8 cellular contexts compared by ENCODE assay signal in the genomic region with DNA sequence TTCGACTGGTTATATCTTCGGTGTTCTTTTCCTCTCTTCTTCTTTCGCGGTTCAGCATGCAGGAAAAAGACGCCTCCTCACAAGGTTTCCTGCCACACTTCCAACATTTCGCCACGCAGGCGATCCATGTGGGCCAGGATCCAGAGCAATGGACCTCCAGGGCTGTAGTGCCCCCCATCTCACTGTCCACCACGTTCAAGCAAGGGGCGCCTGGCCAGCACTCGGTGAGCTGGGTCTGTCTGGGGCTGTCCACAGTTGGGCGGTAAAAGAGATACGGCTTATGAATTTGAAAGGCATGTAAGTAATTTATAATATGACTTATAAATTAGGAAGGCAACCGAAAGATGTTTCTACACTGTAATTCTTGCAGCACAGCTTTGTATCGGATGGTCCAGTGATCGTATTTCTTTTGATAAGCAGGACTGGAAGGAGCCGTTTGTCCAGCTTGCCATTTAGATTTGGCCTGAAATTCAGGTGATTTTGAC. TPM values are rescaled to one million over a fixed set of nuclear protein-coding genes. Genes with fewer than 3 reads are reported as not detected.
DNase-seq lines count a peak whose midpoint lies in the region; ATAC-seq and TF ChIP-seq lines count a peak whose summit lies in the region.

No MANE protein-coding gene starts in this region.

- H3K9ac ChIP-seq in colonic mucosa (ENCODE audit: low read depth in 2 of 2, low read length in 2 of 2) (peak overlapping the region; percentile 75 to 85), mesendoderm (ENCODE audit: low read length) (peak overlapping the region; percentile 75)

- peak overlapping the region; percentile 90 for H3K56ac ChIP-seq in mesendoderm (ENCODE audit: low read length)

- no peaks in the 10 kb centered on the region for H3K27me3 ChIP-seq in colonic mucosa
- no peaks in the 10 kb centered on the region for H3K27me3 ChIP-seq in mesendoderm (ENCODE audit: insufficient read depth, low read length, poor library complexity)

- H3K79me1 ChIP-seq in mesendoderm (ENCODE audit: low read length), result peaks cover 1% of the 10 kb centered on the region

- peak overlapping the region; percentile 53 for H3K4me2 ChIP-seq in mesendoderm (ENCODE audit: low read length)

- no peak for ATAC-seq in HG03521 (IDR thresholded peaks at IDR 0.05; ENCODE audit: unreplicated experiment)

- DNase-seq in T-helper 2 cell treated with Interferon-gamma antibody and Interleukin-4, amounts not matched to agents 5 μg/mL and 100 μg/mL, for 36 hours (ENCODE audit: low spot score), result no peak
- DNase-seq in T-helper 2 cell (no peak), LNCaP clone FGC (ENCODE audit: low read depth) (no peak), colonic mucosa (no peak), mesendoderm (no peak), NCI-H2107 (lab: John Stamatoyannopoulos, UW) (no peak)

- peaks cover 2% of the 10 kb centered on the region for H3K36me3 Mint-ChIP-seq in T-helper 2 cell treated with Interferon-gamma antibody and Interleukin-4, amounts not matched to agents 5 μg/mL and 100 μg/mL, for 36 hours (ENCODE audit: low read depth)

- H3K4ac ChIP-seq in mesendoderm (ENCODE audit: low read depth, low read length), result no peak overlapping the region

- H3K4me3 ChIP-seq in LNCaP clone FGC (ENCODE audit: low read depth, low read length) (peak overlapping the region; percentile 95), colonic mucosa (peak overlapping the region; percentile 74), mesendoderm (ENCODE audit: low read length) (peak overlapping the region; percentile 72), urinary bladder (ENCODE audit: low read depth, low read length) (peak overlapping the region; percentile 70)

- H3K18ac ChIP-seq in mesendoderm (ENCODE audit: low read length), result peak overlapping the region; percentile 1

- peak overlapping the region; percentile 90 for H3K27ac ChIP-seq in colonic mucosa
- H3K27ac ChIP-seq in mesendoderm (ENCODE audit: low read depth, low read length), result peak overlapping the region; percentile 14
- peak overlapping the region; percentile 79 for H3K27ac ChIP-seq in urinary bladder (ENCODE audit: low read depth)

- H2AK5ac ChIP-seq in mesendoderm (ENCODE audit: low read length), result no peak overlapping the region

- peaks cover 4% of the 10 kb centered on the region for H3K27me3 Mint-ChIP-seq in T-helper 2 cell treated with Interferon-gamma antibody and Interleukin-4, amounts not matched to agents 5 μg/mL and 100 μg/mL, for 36 hours (ENCODE audit: low read depth)

- H3K9me3 ChIP-seq in colonic mucosa, result no peaks in the 10 kb centered on the region

- no peak overlapping the region for H2BK120ac ChIP-seq in mesendoderm (ENCODE audit: low read depth, low read length)

- intact Hi-C loops in colonic mucosa (cut with DNase I), result loop anchor here (2.0 to 5.0 kb wide), 2 partner anchors 57 to 204 kb away; a partner anchor contains a TSS

- no peaks in the 10 kb centered on the region for H3K4me1 ChIP-seq in colonic mucosa
- no peaks in the 10 kb centered on the region for H3K4me1 ChIP-seq in mesendoderm (ENCODE audit: control insufficient read depth, low read depth, low read length)
- H3K4me1 ChIP-seq in urinary bladder (ENCODE audit: insufficient read depth), result peaks cover 1% of the 10 kb centered on the region

- H3K4me3 Mint-ChIP-seq in T-helper 2 cell treated with Interferon-gamma antibody and Interleukin-4, amounts not matched to agents 5 μg/mL and 100 μg/mL, for 36 hours, result peak overlapping the region; percentile 96

- no peak overlapping the region for H2BK15ac ChIP-seq in mesendoderm (replicated peaks; ENCODE audit: low read depth)

- H3K23ac ChIP-seq in mesendoderm (ENCODE audit: low read length), result peak overlapping the region; percentile 7

- no peak overlapping the region for H4K5ac ChIP-seq in mesendoderm (ENCODE audit: low read length)

- WGBS in mesendoderm (ENCODE audit: extremely low coverage, insufficient coverage, low lambda C conversion rate), result no CpG with 5 or more reads among the region's 17 CpGs
- WGBS in urinary bladder, result under 1% methylated on average over 17 of the region's 17 CpGs

- no peaks in the 10 kb centered on the region for H3K9me3 Mint-ChIP-seq in T-helper 2 cell treated with Interferon-gamma antibody and Interleukin-4, amounts not matched to agents 5 μg/mL and 100 μg/mL, for 36 hours

- H2BK5ac ChIP-seq in mesendoderm (ENCODE audit: low read length), result no peak overlapping the region

- peaks cover 15% of the 10 kb centered on the region for H3K79me2 ChIP-seq in mesendoderm (ENCODE audit: control insufficient read depth, insufficient read depth, low read length)

- H3K27ac Mint-ChIP-seq in T-helper 2 cell treated with Interferon-gamma antibody and Interleukin-4, amounts not matched to agents 5 μg/mL and 100 μg/mL, for 36 hours, result peak overlapping the region; percentile 96

- H3K36me3 ChIP-seq in colonic mucosa (no peaks in the 10 kb centered on the region), mesendoderm (ENCODE audit: control insufficient read depth, insufficient read depth, low read length) (no peaks in the 10 kb centered on the region), urinary bladder (ENCODE audit: insufficient read depth) (peaks cover 2% of the 10 kb centered on the region)

- peaks cover 17% of the 10 kb centered on the region for H3K4me1 Mint-ChIP-seq in T-helper 2 cell treated with Interferon-gamma antibody and Interleukin-4, amounts not matched to agents 5 μg/mL and 100 μg/mL, for 36 hours (ENCODE audit: low read depth)

- TF ChIP-seq CTCF in LNCaP clone FGC (IDR thresholded peaks at IDR 0.05; ENCODE audit: control insufficient read depth, extremely low read depth, insufficient read depth), result no peak
- no peak for TF ChIP-seq CTCF in colonic mucosa (IDR thresholded peaks at IDR 0.05)

- no peak overlapping the region for H4K8ac ChIP-seq in mesendoderm (ENCODE audit: low read depth, low read length)

RNA-seq across cellular contexts. Expression of a gene that starts 0.3 kb away (rescaled TPM):
- total RNA-seq in colonic mucosa (10 to 100 TPM; 10.7 to 16.6 TPM), urinary bladder (3.8 TPM)
- polyA plus RNA-seq in mesendoderm (2013, experiment 1 of 2), result 18.5 TPM
- polyA plus RNA-seq in mesendoderm (2013, experiment 2 of 2), result 20.1 TPM
- polyA plus RNA-seq in urinary bladder, result 3.8 TPM

RNA-seq across cellular contexts. Expression of a gene that starts 56.9 kb away (rescaled TPM):
- 10 to 100 TPM; 22.0 to 23.8 TPM for total RNA-seq in colonic mucosa
- polyA plus RNA-seq in mesendoderm (2013, experiment 1 of 2), result 19.4 TPM
- 18.5 TPM for polyA plus RNA-seq in mesendoderm (2013, experiment 2 of 2)
- 79.0 TPM for total RNA-seq in urinary bladder
- 14.4 TPM for polyA plus RNA-seq in urinary bladder

Comparison
In these comparisons a context has a peak if more than half of its experiments do, and no peak if none do; other contexts are left out.
1. H3K27ac ChIP-seq: peak in every context shown above with its lines; median percentile 90 in colonic mucosa; 79 in urinary bladder; 14 in mesendoderm.